Comparison of ENCODE assay signal across 9 cellular contexts in the genomic region with DNA sequence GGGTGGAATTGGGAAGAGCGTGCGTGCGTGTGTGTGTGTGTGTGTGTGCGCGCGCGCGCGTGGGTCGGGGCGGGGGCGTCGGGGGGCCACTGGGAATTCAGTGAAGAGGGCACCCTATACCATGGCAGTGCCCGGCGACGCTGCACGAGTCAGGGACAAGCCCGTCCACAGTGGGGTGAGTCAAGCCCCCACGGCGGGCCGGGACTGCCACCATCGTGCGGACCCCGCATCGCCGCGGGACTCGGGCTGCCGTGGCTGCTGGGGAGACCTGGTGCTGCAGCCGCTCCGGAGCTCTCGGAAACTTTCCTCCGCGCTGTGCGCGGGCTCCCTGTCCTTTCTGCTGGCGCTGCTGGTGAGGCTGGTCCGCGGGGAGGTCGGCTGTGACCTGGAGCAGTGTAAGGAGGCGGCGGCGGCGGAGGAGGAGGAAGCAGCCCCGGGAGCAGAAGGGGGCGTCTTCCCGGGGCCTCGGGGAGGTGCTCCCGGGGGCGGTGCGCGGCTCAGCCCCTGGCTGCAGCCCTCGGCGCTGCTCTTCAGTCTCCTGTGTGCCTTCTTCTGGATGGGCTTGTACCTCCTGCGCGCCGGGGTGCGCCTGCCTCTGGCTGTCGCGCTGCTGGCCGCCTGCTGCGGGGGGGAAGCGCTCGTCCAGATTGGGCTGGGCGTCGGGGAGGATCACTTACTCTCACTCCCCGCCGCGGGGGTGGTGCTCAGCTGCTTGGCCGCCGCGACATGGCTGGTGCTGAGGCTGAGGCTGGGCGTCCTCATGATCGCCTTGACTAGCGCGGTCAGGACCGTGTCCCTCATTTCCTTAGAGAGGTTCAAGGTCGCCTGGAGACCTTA. TPM values are rescaled to one million over a fixed set of nuclear protein-coding genes. Genes with fewer than 3 reads are reported as not detected.
DNase-seq lines count a peak whose midpoint lies in the region; ATAC-seq and TF ChIP-seq lines count a peak whose summit lies in the region.
"Had no signal": no experiment of that assay in that cellular context is flagged by ENCODE, and none has a peak within 500 bp of the region (broad histone marks: within the 10 kb centered on the region; RNA-seq: fewer than 3 reads in every experiment).

No MANE protein-coding gene starts in this region.

- intact Hi-C loops in upper lobe of right lung (cut with DNase I): no loop called here

- H3K27ac Mint-ChIP-seq in WTC11: no peak overlapping the region

- no peaks in the 10 kb centered on the region for H3K9me3 Mint-ChIP-seq in WTC11

- peak overlapping the region; percentile 95 for H3K4me3 Mint-ChIP-seq in WTC11

- peaks cover 21% of the 10 kb centered on the region for H3K4me1 Mint-ChIP-seq in WTC11

- peak overlapping the region; percentile 43 for H3K9ac ChIP-seq in muscle layer of colon (ENCODE audit: low read length)

- H3K4me1 ChIP-seq in muscle layer of colon (ENCODE audit: insufficient read depth, low read length) (peaks cover 17% of the 10 kb centered on the region), upper lobe of right lung (peaks cover 17% of the 10 kb centered on the region)

- peaks cover 19% of the 10 kb centered on the region for H3K27me3 Mint-ChIP-seq in WTC11 (ENCODE audit: low read depth)

- H3K4me3 ChIP-seq in muscle layer of colon (ENCODE audit: low read depth in 1 of 2, low read length in 2 of 2) (peak overlapping the region; percentile 66 to 89), upper lobe of right lung (peak overlapping the region; percentile 60)

- peak overlapping the region; percentile 98 for H3K27ac ChIP-seq in muscle layer of colon (ENCODE audit: low read depth, low read length)
- peak overlapping the region; percentile 80 for H3K27ac ChIP-seq in upper lobe of right lung

- ATAC-seq in WTC11 (peak; percentile 65), upper lobe of right lung (peak; percentile 79), GM21515 (IDR thresholded peaks at IDR 0.05; ENCODE audit: unreplicated experiment) (no peak)

- H3K36me3 ChIP-seq in muscle layer of colon (ENCODE audit: insufficient read depth, low read length) (no peaks in the 10 kb centered on the region), upper lobe of right lung (no peaks in the 10 kb centered on the region)

- DNase-seq in ACHN (peak; percentile 28), HEK293T (ENCODE audit: extremely low spot score) (peak; percentile 29), WTC11 (ENCODE audit: low spot score) (peak; percentile 72), fibroblast of peridontal ligament (ENCODE audit: extremely low read depth) (peak; percentile 35), upper lobe of right lung (peak; percentile 72), NCI-H2107 (lab: John Stamatoyannopoulos, UW) (no peak)

- H3K9me3 ChIP-seq in muscle layer of colon (ENCODE audit: low read length) (no peaks in the 10 kb centered on the region), upper lobe of right lung (no peaks in the 10 kb centered on the region)

- no peak for TF ChIP-seq CTCF in WTC11 (IDR thresholded peaks at IDR 0.05)
- TF ChIP-seq CTCF in upper lobe of right lung (IDR thresholded peaks at IDR 0.05): no peak

- H3K36me3 Mint-ChIP-seq in WTC11: no peaks in the 10 kb centered on the region

- CTCF ChIA-PET in HEK293T (lab: Yijun Ruan, JAX) (interaction anchor here (0.5 to 1.2 kb wide), 2 partner anchors 30 to 99 kb away, joined by 4 to 5 read pairs; no protein-coding TSS in a partner anchor), WTC11 (lab: Charles Lee) (interaction anchor here (0.6 to 2.2 kb wide), 9 partner anchors 7 to 454 kb away, joined by 3 to 7 read pairs (median 4); no protein-coding TSS in a partner anchor)

- H3K27me3 ChIP-seq in muscle layer of colon (ENCODE audit: control insufficient read depth in 1 of 2, insufficient read depth in 2 of 2, low read length in 2 of 2) (no peaks in the 10 kb centered on the region), upper lobe of right lung (peaks cover 23% of the 10 kb centered on the region)

- POLR2A ChIA-PET in HEK293T (lab: Yijun Ruan, JAX) (no interaction called here), WTC11 (lab: Charles Lee) (interaction anchor here (0.6 to 0.7 kb wide), 3 partner anchors 398 to 1857 kb away, joined by 3 to 10 read pairs (median 5); no protein-coding TSS in a partner anchor)

- in situ Hi-C loops in ACHN (cut with HindIII; ENCODE audit: low pct_ligation_motif_present, low pct_unique_long_range_greater_than_20kb, low sequenced_read_pairs): no loop called here

TF ChIP-seq in HEK293T, 16 proteins besides CTCF, POLR2A, EP300 and RAD21:
- TF ChIP-seq SP1 (IDR thresholded peaks at IDR 0.05): no peak
- peak; percentile 30; the same call in 1 of the 2 replicates for TF ChIP-seq L3MBTL2 (conservative IDR thresholded peaks at IDR 0.05)

TF ChIP-seq in WTC11, 78 proteins besides CTCF, POLR2A, EP300 and RAD21 (continues in another document):
- TF ChIP-seq, protein P1, sequence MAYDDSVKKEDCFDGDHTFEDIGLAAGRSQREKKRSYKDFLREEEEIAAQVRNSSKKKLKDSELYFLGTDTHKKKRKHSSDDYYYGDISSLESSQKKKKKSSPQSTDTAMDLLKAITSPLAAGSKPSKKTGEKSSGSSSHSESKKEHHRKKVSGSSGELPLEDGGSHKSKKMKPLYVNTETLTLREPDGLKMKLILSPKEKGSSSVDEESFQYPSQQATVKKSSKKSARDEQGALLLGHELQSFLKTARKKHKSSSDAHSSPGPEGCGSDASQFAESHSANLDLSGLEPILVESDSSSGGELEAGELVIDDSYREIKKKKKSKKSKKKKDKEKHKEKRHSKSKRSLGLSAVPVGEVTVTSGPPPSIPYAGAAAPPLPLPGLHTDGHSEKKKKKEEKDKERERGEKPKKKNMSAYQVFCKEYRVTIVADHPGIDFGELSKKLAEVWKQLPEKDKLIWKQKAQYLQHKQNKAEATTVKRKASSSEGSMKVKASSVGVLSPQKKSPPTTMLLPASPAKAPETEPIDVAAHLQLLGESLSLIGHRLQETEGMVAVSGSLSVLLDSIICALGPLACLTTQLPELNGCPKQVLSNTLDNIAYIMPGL (CRISPR knock-in tag; IDR thresholded peaks at IDR 0.05): peak; percentile 93
- TF ChIP-seq ELF4 (CRISPR knock-in tag; IDR thresholded peaks at IDR 0.05; ENCODE audit: low read depth) (peak; percentile 35; the same call in 1 of the 2 replicates), ZNF425 (CRISPR knock-in tag; conservative IDR thresholded peaks at IDR 0.05) (no peak), FOXP1 (CRISPR knock-in tag; IDR thresholded peaks at IDR 0.05; ENCODE audit: borderline replicate concordance) (peak; percentile 38; the same call in 1 of the 2 replicates), CREB1 (CRISPR knock-in tag; IDR thresholded peaks at IDR 0.05) (no peak), MAX (CRISPR knock-in tag; IDR thresholded peaks at IDR 0.05) (peak; percentile 13; the same call in 1 of the 2 replicates), ZNF423 (CRISPR knock-in tag; IDR thresholded peaks at IDR 0.05) (peak; percentile 68), ARID4B (CRISPR knock-in tag; IDR thresholded peaks at IDR 0.05; ENCODE audit: borderline replicate concordance) (no peak), NFYB (CRISPR knock-in tag; conservative IDR thresholded peaks at IDR 0.05; ENCODE audit: low read depth) (no peak), ZNF232 (CRISPR knock-in tag; IDR thresholded peaks at IDR 0.05) (no peak)

RNA-seq across cellular contexts. Expression of gene PDE3A, which starts 1.0 kb away (rescaled TPM):
- total RNA-seq in WTC11 (2021): 2.2 to 2.8 TPM (median 2.3 TPM) in 3 replicates
- total RNA-seq in upper lobe of right lung: 8.4 TPM
- total RNA-seq: activated naive CD4-positive, alpha-beta T cell treated with anti-CD3 and anti-CD28 coated beads, Interleukin-2, amount 50 U/mL, for 72 hours had no signal
